In genomic region chr15:84980196-84981053, GRCh38 we compare ENCODE assay signal across 8 cellular contexts. TPM values are rescaled to one million over a fixed set of nuclear protein-coding genes. Genes with fewer than 3 reads are reported as not detected.
DNase-seq lines count a peak whose midpoint lies in the region; ATAC-seq and TF ChIP-seq lines count a peak whose summit lies in the region.

No MANE protein-coding gene starts in this region.

- H3K27ac ChIP-seq in colonic mucosa: peak overlapping the region; percentile 95

- no peaks in the 10 kb centered on the region for H3K27me3 ChIP-seq in colonic mucosa

- H3K36me3 ChIP-seq in colonic mucosa: no peaks in the 10 kb centered on the region

- H3K9ac ChIP-seq in colonic mucosa (ENCODE audit: low read depth in 2 of 2, low read length in 2 of 2): peak overlapping the region; percentile 61 to 75

- TF ChIP-seq CTCF in colonic mucosa (IDR thresholded peaks at IDR 0.05): no peak

- DNase-seq in Ammon's horn (ENCODE audit: low spot score) (peak; percentile 87), NCI-H446 (lab: John Stamatoyannopoulos, UW) (peak; percentile 71 to 78), colonic mucosa (peak; percentile 93), left kidney (ENCODE audit: low read depth, low spot score) (peak; percentile 95)
- DNase-seq in activated CD4-positive, alpha-beta T cell treated with anti-CD3 and anti-CD28 coated beads for 4 hours: peak; percentile 84 to 87
- peak; percentile 81 for DNase-seq in stimulated activated CD4-positive, alpha-beta T cell treated with anti-CD3 and anti-CD28 coated beads, Interleukin-1b, Interleukin-23, amount 100 ng/mL, for 48 hours

- peak overlapping the region; percentile 71 for H3K4me3 ChIP-seq in colonic mucosa

- intact Hi-C loops in colonic mucosa (cut with DNase I): no loop called here

- ATAC-seq in GM19043 (IDR thresholded peaks at IDR 0.05; ENCODE audit: low read depth, unreplicated experiment) (peak; percentile 44), HG03342 (IDR thresholded peaks at IDR 0.05; ENCODE audit: unreplicated experiment) (peak; percentile 53)

- no peaks in the 10 kb centered on the region for H3K9me3 ChIP-seq in colonic mucosa

- peaks cover 5% of the 10 kb centered on the region for H3K4me1 ChIP-seq in colonic mucosa

RNA-seq across cellular contexts. Expression of gene PDE8A, which starts 1.2 kb away (rescaled TPM):
- total RNA-seq in colonic mucosa: 10 to 100 TPM; 63.3 to 85.3 TPM

Comparison
In these comparisons a context has a peak if more than half of its experiments do, and no peak if none do; other contexts are left out.
1. Peak in every context shown above with its lines: DNase-seq, ATAC-seq, H3K4me3 ChIP-seq and H3K27ac ChIP-seq.